In the genomic region with DNA sequence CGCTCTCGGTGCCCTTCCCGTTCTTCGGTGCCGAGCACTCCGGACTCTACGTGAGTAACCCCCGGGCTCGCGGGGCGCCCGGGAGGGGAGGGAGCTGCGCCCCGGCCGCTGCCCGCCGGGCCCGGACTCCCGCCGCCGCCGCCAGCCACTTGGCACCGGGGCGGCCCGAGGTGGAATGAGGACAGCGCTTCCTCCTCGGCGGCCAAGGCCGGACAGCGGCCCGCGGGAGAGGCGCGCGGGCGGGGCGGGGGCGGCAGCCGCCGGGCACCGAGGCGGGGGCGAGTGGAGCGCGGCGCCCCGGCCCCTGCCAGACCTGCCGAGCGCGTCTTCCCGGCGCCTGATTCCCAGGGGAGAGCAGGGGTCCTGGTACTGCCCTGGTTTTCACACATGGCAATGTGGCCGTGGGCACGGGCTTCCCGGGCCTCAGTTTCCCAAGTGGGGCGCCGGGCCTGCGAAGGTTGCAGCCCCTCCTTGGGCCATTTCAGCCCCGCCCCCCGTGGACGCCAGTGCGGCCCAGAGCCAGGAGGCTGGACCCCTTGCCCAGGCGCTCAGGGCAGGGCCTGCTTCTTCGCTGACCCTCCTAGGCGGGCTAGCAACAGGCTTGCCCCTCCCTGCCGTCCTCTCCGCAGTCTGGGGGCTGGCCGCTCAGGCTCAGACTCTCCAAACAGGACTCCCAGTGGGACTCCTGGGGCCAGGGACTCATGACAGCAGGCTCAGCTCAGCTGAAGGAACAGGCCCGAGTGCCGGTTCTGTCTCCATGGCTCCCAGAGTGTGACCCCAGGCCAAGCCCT, we compare ENCODE assay signal across 9 cellular contexts. TPM values are rescaled to one million over a fixed set of nuclear protein-coding genes. Genes with fewer than 3 reads are reported as not detected.
DNase-seq lines count a peak whose midpoint lies in the region; ATAC-seq and TF ChIP-seq lines count a peak whose summit lies in the region.
"Had no signal": no experiment of that assay in that cellular context is flagged by ENCODE, and none has a peak within 500 bp of the region (broad histone marks: within the 10 kb centered on the region; RNA-seq: fewer than 3 reads in every experiment).

No MANE protein-coding gene starts in this region.

- H3K9me3 ChIP-seq in tibial nerve = peaks cover 0 to 13% (median 4%) of the 10 kb centered on the region in 4 donors

- H3K27ac ChIP-seq in cingulate gyrus (ENCODE audit: low read depth, low read length) (peak overlapping the region; percentile 10), tibial nerve (peak overlapping the region; percentile 38 to 94 (median 63))
- H3K27ac ChIP-seq: neutrophil had no signal

- no peak for TF ChIP-seq POLR2A in tibial nerve (IDR thresholded peaks at IDR 0.05)

- peaks cover 0 to 43% (median 0%) of the 10 kb centered on the region in 3 donors for H3K36me3 ChIP-seq in tibial nerve
- H3K36me3 ChIP-seq: neutrophil had no signal

- H3K4me1 ChIP-seq in tibial nerve = peaks cover 0 to 68% (median 29%) of the 10 kb centered on the region in 4 donors

- no peak for ATAC-seq in activated CD4-positive, CD25-positive, alpha-beta regulatory T cell treated with anti-CD3 and anti-CD28 coated beads, Interleukin-2, amount 50 U/mL, for 24 hours
- no peak for ATAC-seq in HG02763 (IDR thresholded peaks at IDR 0.05; ENCODE audit: unreplicated experiment)

- no peak for TF ChIP-seq EP300 in tibial nerve (IDR thresholded peaks at IDR 0.05)

- no peaks in the 10 kb centered on the region for H3K27me3 ChIP-seq in tibial nerve

- DNase-seq in activated CD4-positive, CD25-positive, alpha-beta regulatory T cell treated with anti-CD3 and anti-CD28 coated beads, Interleukin-2, amount 50 U/mL, for 72 hours = peak; percentile 30
- no peak for DNase-seq in activated CD4-positive, CD25-positive, alpha-beta regulatory T cell (lab: John Stamatoyannopoulos, UW)
- DNase-seq in lung microvascular endothelial cell (ENCODE audit: low read depth in 2 of 2) = peak; percentile 36 to 40
- peak; percentile 8 to 12 for DNase-seq in tibial nerve (ENCODE audit: low spot score in 2 of 2)
- no peak for DNase-seq in NCI-H524 treated with DMSO at 0.1 percent for 48 hours (lab: John Stamatoyannopoulos, UW)

- no peak for TF ChIP-seq CTCF in tibial nerve (IDR thresholded peaks at IDR 0.05)

- 2 to 7% methylated on average over 43 to 56 of the region's 70 CpGs for WGBS in tibial nerve, 2 donors

- H3K4me3 ChIP-seq in tibial nerve = peak overlapping the region; percentile 42 to 76 (median 58)

RNA-seq across cellular contexts. Expression of gene SNED1, which starts 0.8 kb away (rescaled TPM):
- total RNA-seq in lung microvascular endothelial cell (8.3 and 17.9 TPM in 2 replicates), tibial nerve (100 to 1,000 TPM; 116 to 226 (median 141) TPM)

Comparison
In these comparisons a context has a peak if more than half of its experiments do, and no peak if none do; other contexts are left out.
1. DNase-seq: peak in activated CD4-positive, CD25-positive, alpha-beta regulatory T cell treated with anti-CD3 and anti-CD28 coated beads, Interleukin-2, amount 50 U/mL, for 72 hours (single experiment), lung microvascular endothelial cell (2 of 2) and tibial nerve (2 of 2); none in activated CD4-positive, CD25-positive, alpha-beta regulatory T cell (0 of 4) and NCI-H524 treated with DMSO at 0.1 percent for 48 hours (single experiment).